11 cellular contexts compared by ENCODE assay signal in genomic region chr4:80182237-80182866, GRCh38. TPM values are rescaled to one million over a fixed set of nuclear protein-coding genes. Genes with fewer than 3 reads are reported as not detected.
DNase-seq lines count a peak whose midpoint lies in the region; ATAC-seq, FAIRE-seq and TF ChIP-seq lines count a peak whose summit lies in the region.
"Had no signal": no experiment of that assay in that cellular context is flagged by ENCODE, and none has a peak within 500 bp of the region (broad histone marks: within the 10 kb centered on the region; RNA-seq: fewer than 3 reads in every experiment).

No MANE protein-coding gene starts in this region.

- H3K4me1 ChIP-seq in CD8-positive, alpha-beta memory T cell (ENCODE audit: insufficient read depth, low read length), result peaks cover 36% of the 10 kb centered on the region
- H3K4me1 ChIP-seq in mesendoderm (ENCODE audit: control insufficient read depth, low read depth, low read length), result peaks cover 3% of the 10 kb centered on the region
- H3K4me1 ChIP-seq in lower lobe of right lung, result peaks cover 33% of the 10 kb centered on the region

- no peak for ATAC-seq in lower lobe of right lung
- no peak for ATAC-seq in HG02840 (IDR thresholded peaks at IDR 0.05; ENCODE audit: low FRiP score, unreplicated experiment)

- H3K27me3 Mint-ChIP-seq in CD8-positive, alpha-beta memory T cell, result peaks cover 0 to 7% of the 10 kb centered on the region in 2 donors
- peaks cover 26% of the 10 kb centered on the region for H3K27me3 Mint-ChIP-seq in activated T-cell treated with anti-CD3 and anti-CD28 coated beads, Interleukin-2, amount 50 U/mL, for 24 hours

- intact Hi-C loops in lower lobe of right lung (cut with DNase I), result no loop called here

- no peak overlapping the region for H2AK5ac ChIP-seq in mesendoderm (ENCODE audit: low read length)

- peak overlapping the region; percentile 69 to 98 (median 88) for H3K27ac Mint-ChIP-seq in CD8-positive, alpha-beta memory T cell
- H3K27ac Mint-ChIP-seq in activated T-cell treated with anti-CD3 and anti-CD28 coated beads, Interleukin-2, amount 50 U/mL, for 24 hours, result peak overlapping the region; percentile 50

- no peak overlapping the region for H2BK5ac ChIP-seq in mesendoderm (ENCODE audit: low read length)

- POLR2A ChIA-PET in CD8-positive, alpha-beta memory T cell (lab: Charles Lee), result interaction anchor here (0.6 to 4.6 kb wide), 6 partner anchors 10 to 110 kb away, joined by 4 to 34 read pairs (median 14); partner anchors contain the start of gene ANTXR2

- H3K9me3 ChIP-seq in CD8-positive, alpha-beta memory T cell (ENCODE audit: low read length), result no peaks in the 10 kb centered on the region
- H3K9me3 ChIP-seq in lower lobe of right lung, result peaks cover 6% of the 10 kb centered on the region
- H3K9me3 ChIP-seq: adrenal gland had no signal

- no peaks in the 10 kb centered on the region for H3K79me1 ChIP-seq in mesendoderm (ENCODE audit: low read length)

- WGBS in mesendoderm (ENCODE audit: extremely low coverage, insufficient coverage, low lambda C conversion rate), result no CpG with 5 or more reads among the region's 10 CpGs

- H3K23ac ChIP-seq in mesendoderm (ENCODE audit: low read length), result no peak overlapping the region

- H3K36me3 ChIP-seq in CD8-positive, alpha-beta memory T cell (ENCODE audit: insufficient read depth, low read length), result no peaks in the 10 kb centered on the region
- no peaks in the 10 kb centered on the region for H3K36me3 ChIP-seq in mesendoderm (ENCODE audit: control insufficient read depth, insufficient read depth, low read length)
- no peaks in the 10 kb centered on the region for H3K36me3 ChIP-seq in lower lobe of right lung
- H3K36me3 ChIP-seq: adrenal gland had no signal

- peaks cover 53 to 58% (median 55%) of the 10 kb centered on the region in 3 donors for H3K4me1 Mint-ChIP-seq in CD8-positive, alpha-beta memory T cell
- H3K4me1 Mint-ChIP-seq in activated T-cell treated with anti-CD3 and anti-CD28 coated beads, Interleukin-2, amount 50 U/mL, for 24 hours (ENCODE audit: low read depth), result peaks cover 51% of the 10 kb centered on the region

- H3K9ac ChIP-seq in mesendoderm (ENCODE audit: low read length), result no peak overlapping the region

- peaks cover 5 to 14% (median 8%) of the 10 kb centered on the region in 5 donors for H3K9me3 Mint-ChIP-seq in CD8-positive, alpha-beta memory T cell
- H3K9me3 Mint-ChIP-seq in activated T-cell treated with anti-CD3 and anti-CD28 coated beads, Interleukin-2, amount 50 U/mL, for 24 hours, result peaks cover 19% of the 10 kb centered on the region

- no peak overlapping the region for H4K8ac ChIP-seq in mesendoderm (ENCODE audit: low read depth, low read length)

- no peak for FAIRE-seq in HTR-8/SVneo (lab: Jason Lieb, UNC)

- no peak overlapping the region for H3K4me2 ChIP-seq in mesendoderm (ENCODE audit: low read length)

- no peak overlapping the region for H3K56ac ChIP-seq in mesendoderm (ENCODE audit: low read length)

- no peak overlapping the region for H4K5ac ChIP-seq in mesendoderm (ENCODE audit: low read length)

- DNase-seq in CD8-positive, alpha-beta memory T cell, result peak in 3 of 5 donors; percentile 40 to 53 (median 53)
- DNase-seq in GM20000 (ENCODE audit: low spot score), result peak; percentile 46
- DNase-seq in activated T-cell treated with anti-CD3 and anti-CD28 coated beads, Interleukin-2, amount 50 U/mL, for 24 hours, result peak; percentile 62
- peak; percentile 40 for DNase-seq in mesendoderm
- DNase-seq in lower lobe of right lung, result no peak
- DNase-seq in HTR-8/SVneo (ENCODE audit: insufficient read length, low spot score), result no peak
- no peak for DNase-seq in OCI-M2 (lab: John Stamatoyannopoulos, UW; ENCODE audit: unreplicated experiment)
- DNase-seq: adrenal gland, NCI-H2081 had no signal

- H2BK15ac ChIP-seq in mesendoderm (replicated peaks; ENCODE audit: low read depth), result no peak overlapping the region

- H3K4ac ChIP-seq in mesendoderm (ENCODE audit: low read depth, low read length), result no peak overlapping the region

- no peak overlapping the region for H2BK120ac ChIP-seq in mesendoderm (ENCODE audit: low read depth, low read length)

- H3K4me3 Mint-ChIP-seq in CD8-positive, alpha-beta memory T cell, result peak overlapping the region; percentile 96 to 100 (median 99)
- H3K4me3 Mint-ChIP-seq in activated T-cell treated with anti-CD3 and anti-CD28 coated beads, Interleukin-2, amount 50 U/mL, for 24 hours, result peak overlapping the region; percentile 33

- H3K18ac ChIP-seq in mesendoderm (ENCODE audit: low read length), result no peak overlapping the region

- peak overlapping the region; percentile 5 for H3K27ac ChIP-seq in CD8-positive, alpha-beta memory T cell (ENCODE audit: low read depth, low read length)
- H3K27ac ChIP-seq in mesendoderm (ENCODE audit: low read depth, low read length) (no peak overlapping the region), lower lobe of right lung (no peak overlapping the region)
- H3K27ac ChIP-seq: adrenal gland, SK-N-MC had no signal

- CTCF ChIA-PET in CD8-positive, alpha-beta memory T cell (lab: Charles Lee), result interaction anchor here (0.9 to 13.4 kb wide), 9 partner anchors 10 to 63 kb away, joined by 3 to 194 read pairs (median 5); partner anchors contain the start of gene PRDM8

- H3K4me3 ChIP-seq in CD8-positive, alpha-beta memory T cell (ENCODE audit: low read length), result no peak overlapping the region
- H3K4me3 ChIP-seq in mesendoderm (ENCODE audit: low read length) (no peak overlapping the region), lower lobe of right lung (no peak overlapping the region)
- H3K4me3 ChIP-seq: SK-N-MC had no signal

- H3K27me3 ChIP-seq in CD8-positive, alpha-beta memory T cell (ENCODE audit: insufficient read depth, low read length, poor library complexity, severe bottlenecking), result no peaks in the 10 kb centered on the region
- H3K27me3 ChIP-seq in mesendoderm (ENCODE audit: insufficient read depth, low read length, poor library complexity) (peaks cover 48% of the 10 kb centered on the region), lower lobe of right lung (ENCODE audit: low read depth) (peaks cover 25% of the 10 kb centered on the region)

- TF ChIP-seq CTCF in GM20000 (IDR thresholded peaks at IDR 0.05; ENCODE audit: extremely low read depth, missing control alignments) (no peak), lower lobe of right lung (IDR thresholded peaks at IDR 0.05) (no peak)

- peaks cover 0 to 13% (median 12%) of the 10 kb centered on the region in 3 donors for H3K36me3 Mint-ChIP-seq in CD8-positive, alpha-beta memory T cell
- H3K36me3 Mint-ChIP-seq in activated T-cell treated with anti-CD3 and anti-CD28 coated beads, Interleukin-2, amount 50 U/mL, for 24 hours (ENCODE audit: low read depth), result peaks cover 21% of the 10 kb centered on the region

- no peaks in the 10 kb centered on the region for H3K79me2 ChIP-seq in mesendoderm (ENCODE audit: control insufficient read depth, insufficient read depth, low read length)

RNA-seq across cellular contexts. Expression of gene PRDM8, which starts 15.0 kb away (rescaled TPM):
- 10 to 100 TPM; 10.9 to 12.7 TPM for total RNA-seq in CD8-positive, alpha-beta memory T cell
- polyA plus RNA-seq in CD8-positive, alpha-beta memory T cell, result 2.4 TPM
- polyA plus RNA-seq in mesendoderm (2013, experiment 1 of 2), result 0.08 TPM
- polyA plus RNA-seq in mesendoderm (2013, experiment 2 of 2), result 0.01 TPM
- 1.6 TPM for total RNA-seq in lower lobe of right lung

Comparison
In these comparisons a context has a peak if more than half of its experiments do, and no peak if none do; other contexts are left out.
1. DNase-seq: peak in CD8-positive, alpha-beta memory T cell (3 of 5), GM20000 (single experiment), activated T-cell treated with anti-CD3 and anti-CD28 coated beads, Interleukin-2, amount 50 U/mL, for 24 hours (single experiment) and mesendoderm (single experiment); none in lower lobe of right lung (single experiment), HTR-8/SVneo (single experiment) and OCI-M2 (single experiment).